10 cellular contexts compared by ENCODE assay signal in the genomic region with DNA sequence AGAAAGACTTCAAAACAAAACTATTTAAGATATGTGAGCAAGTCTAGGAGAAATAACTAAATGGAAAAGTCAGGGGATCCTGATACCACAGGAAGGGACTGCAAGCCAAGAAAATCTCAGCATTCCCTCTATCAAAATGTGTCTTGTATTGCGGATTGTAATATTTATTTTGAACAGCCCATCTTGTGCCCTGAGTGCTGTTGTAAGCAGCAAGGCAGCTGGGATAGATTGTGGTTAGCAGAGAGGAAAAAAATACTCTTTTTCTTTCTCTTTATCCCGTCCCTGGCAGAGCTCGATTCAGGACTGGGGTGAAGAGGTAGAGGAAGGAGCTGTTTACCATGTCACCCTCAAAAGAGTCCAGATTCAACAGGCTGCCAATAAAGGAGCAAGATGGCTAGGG. TPM values are rescaled to one million over a fixed set of nuclear protein-coding genes. Genes with fewer than 3 reads are reported as not detected.
DNase-seq lines count a peak whose midpoint lies in the region; ATAC-seq and TF ChIP-seq lines count a peak whose summit lies in the region.
"Had no signal": no experiment of that assay in that cellular context is flagged by ENCODE, and none has a peak within 500 bp of the region (broad histone marks: within the 10 kb centered on the region; RNA-seq: fewer than 3 reads in every experiment).

No MANE protein-coding gene starts in this region.

- H3K9ac ChIP-seq in muscle layer of colon (ENCODE audit: low read length): peak overlapping the region; percentile 68

- no peak for TF ChIP-seq CTCF in heart right ventricle (IDR thresholded peaks at IDR 0.05)
- TF ChIP-seq CTCF in uterus (IDR thresholded peaks at IDR 0.05): no peak

- H3K4me3 ChIP-seq in heart right ventricle: peak overlapping the region in 9 of 10 donors; percentile 57 to 73 (median 66)
- H3K4me3 ChIP-seq in muscle layer of colon (ENCODE audit: low read depth in 1 of 2, low read length in 2 of 2): peak overlapping the region; percentile 25 to 72
- H3K4me3 ChIP-seq in uterus: peak overlapping the region; percentile 55 to 61

- H3K36me3 ChIP-seq in heart right ventricle (peaks cover 0 to 11% (median 0%) of the 10 kb centered on the region in 9 donors), muscle layer of colon (ENCODE audit: insufficient read depth, low read length) (no peaks in the 10 kb centered on the region), uterus (no peaks in the 10 kb centered on the region)

- no peaks in the 10 kb centered on the region for H3K27me3 ChIP-seq in heart right ventricle
- H3K27me3 ChIP-seq in muscle layer of colon (ENCODE audit: control insufficient read depth in 1 of 2, insufficient read depth in 2 of 2, low read length in 2 of 2): no peaks in the 10 kb centered on the region
- no peaks in the 10 kb centered on the region for H3K27me3 ChIP-seq in uterus

- intact Hi-C loops in heart right ventricle (cut with DNase I) (loop anchor here in 3 of 10 donors (5.0 to 10.0 kb wide), 3 partner anchors 66 to 109 kb away; no protein-coding TSS in a partner anchor), Right ventricle myocardium inferior (cut with DNase I) (loop anchor here (5.0 to 10.0 kb wide), 2 partner anchors 66 to 109 kb away; no protein-coding TSS in a partner anchor), uterus (cut with DNase I; ENCODE audit: low total_unique reads) (no loop called here)

- peaks cover 0 to 17% (median 10%) of the 10 kb centered on the region in 11 donors for H3K9me3 ChIP-seq in heart right ventricle
- no peaks in the 10 kb centered on the region for H3K9me3 ChIP-seq in muscle layer of colon (ENCODE audit: low read length)
- H3K9me3 ChIP-seq in uterus: no peaks in the 10 kb centered on the region

- WGBS in heart right ventricle, 2 donors: 31 to 53% methylated on average over 3 of the region's 3 CpGs

- H3K27ac ChIP-seq in heart right ventricle (peak overlapping the region in 7 of 10 donors; percentile 15 to 89 (median 77)), muscle layer of colon (ENCODE audit: low read depth, low read length) (peak overlapping the region; percentile 63), uterus (peak overlapping the region; percentile 90)

- peaks cover 0 to 57% (median 39%) of the 10 kb centered on the region in 9 donors for H3K4me1 ChIP-seq in heart right ventricle
- peaks cover 34% of the 10 kb centered on the region for H3K4me1 ChIP-seq in muscle layer of colon (ENCODE audit: insufficient read depth, low read length)
- H3K4me1 ChIP-seq in uterus: no peaks in the 10 kb centered on the region

- ATAC-seq in heart right ventricle (peak in 2 of 8 donors; percentile 3 to 5), Right ventricle myocardium inferior (no peak), GM18502 (IDR thresholded peaks at IDR 0.05; ENCODE audit: poor library complexity, unreplicated experiment) (no peak)

- TF ChIP-seq POLR2A in uterus (IDR thresholded peaks at IDR 0.05): no peak

- DNase-seq in heart right ventricle (no peak), Right ventricle myocardium inferior (ENCODE audit: missing footprints) (no peak), dedifferentiated amniotic fluid mesenchymal stem cell (ENCODE audit: extremely low spot score) (peak; percentile 22), uterus (no peak), NOMO-1 treated with dmso at 0.1 percent for 144 hours (lab: John Stamatoyannopoulos, UW; ENCODE audit: unreplicated experiment) (no peak)
- DNase-seq in stimulated activated CD4-positive, alpha-beta T cell treated with anti-CD3 and anti-CD28 coated beads, Interleukin-2, amount 100 ng/mL, for 48 hours: no peak
- DNase-seq: activated naive CD4-positive, alpha-beta T cell treated with anti-CD3 and anti-CD28 coated beads for 36 hours; stimulated activated CD8-positive, alpha-beta memory T cell treated with anti-CD3 and anti-CD28 coated beads, Interleukin-4, amount 100 ng/mL, for 48 hours had no signal

RNA-seq across cellular contexts. Expression of gene RGL1, which starts 1.2 kb away (rescaled TPM):
- 10 to 100 TPM; 12.6 to 33.4 (median 18.9) TPM for total RNA-seq in heart right ventricle
- 1 to 10 TPM; 3.8 to 9.8 TPM for polyA plus RNA-seq in heart right ventricle
- total RNA-seq in Right ventricle myocardium inferior: 18.9 TPM
- total RNA-seq in uterus: 10 to 100 TPM in 2 of 4 donors, 1 to 10 TPM in 2; 6.9 to 92.9 (median 16.3) TPM
